ENCODE assay signal across 1 cellular context in genomic region chr2:241946306-241947003, GRCh38.
TF ChIP-seq lines count a peak whose summit lies in the region.

No MANE protein-coding gene starts in this region.

TF ChIP-seq in HepG2, 621 proteins besides CTCF, POLR2A, EP300 and RAD21 (continued from another document):
- no peak for TF ChIP-seq CEBPZ (IDR thresholded peaks at IDR 0.05; ENCODE audit: low read length)
- TF ChIP-seq CREB1 (IDR thresholded peaks at IDR 0.05): 0 out of 2 replicates have a peak, but pooled peaks have one; percentile 20
- TF ChIP-seq CREB1 (CRISPR knock-in tag; IDR thresholded peaks at IDR 0.05): no peak
- no peak for TF ChIP-seq SOX6 (IDR thresholded peaks at IDR 0.05)
- TF ChIP-seq SOX6 (CRISPR knock-in tag; IDR thresholded peaks at IDR 0.05): no peak
- no peak for TF ChIP-seq KLF11 (CRISPR knock-in tag; IDR thresholded peaks at IDR 0.05)
- peak; percentile 60; the same call in 1 of the 2 replicates for TF ChIP-seq EZH2 (conservative IDR thresholded peaks at IDR 0.05; ENCODE audit: low read depth, low read length)
